1 cellular context compared by ENCODE assay signal in genomic region chr1:113389356-113389952, GRCh38.
TF ChIP-seq lines count a peak whose summit lies in the region.

No MANE protein-coding gene starts in this region.

TF ChIP-seq in HCT116, 20 proteins besides CTCF, POLR2A, EP300 and RAD21 (continued from another document):
- TF ChIP-seq JUND (IDR thresholded peaks at IDR 0.05), result no peak
